Comparison of ENCODE assay signal across 9 cellular contexts in the genomic region with DNA sequence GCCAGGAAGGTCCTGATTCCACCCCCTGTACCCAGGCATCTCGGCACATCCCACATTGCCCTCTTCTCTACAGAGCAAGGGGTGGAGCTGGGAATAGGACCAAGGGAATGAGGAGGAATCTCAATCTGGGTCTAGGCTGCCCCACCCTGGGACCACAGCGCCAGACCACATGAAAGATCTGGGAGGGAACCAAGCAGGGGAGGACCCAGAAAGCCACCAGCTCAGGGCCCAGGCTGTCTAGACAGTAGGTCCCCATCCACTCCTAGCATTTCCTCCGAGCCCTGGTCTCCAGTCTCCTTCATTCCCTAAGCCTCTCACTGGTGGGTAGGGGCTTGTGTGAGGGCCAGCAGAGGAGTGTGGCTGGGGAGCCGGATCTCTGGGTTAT. TPM values are rescaled to one million over a fixed set of nuclear protein-coding genes. Genes with fewer than 3 reads are reported as not detected.
DNase-seq lines count a peak whose midpoint lies in the region; TF ChIP-seq lines count a peak whose summit lies in the region.
"Had no signal": no experiment of that assay in that cellular context is flagged by ENCODE, and none has a peak within 500 bp of the region (broad histone marks: within the 10 kb centered on the region; RNA-seq: fewer than 3 reads in every experiment).

No MANE protein-coding gene starts in this region.

- H3K4me3 Mint-ChIP-seq in glutamatergic neuron (ENCODE audit: unreplicated experiment): no peak overlapping the region

- peak overlapping the region; percentile 45 for H3K27ac ChIP-seq in VCaP

- peaks cover 12% of the 10 kb centered on the region for H3K27me3 Mint-ChIP-seq in glutamatergic neuron (ENCODE audit: unreplicated experiment)

- intact Hi-C loops in posterior vena cava (cut with DNase I): no loop called here

- H3K4me1 Mint-ChIP-seq in glutamatergic neuron (ENCODE audit: low read depth, unreplicated experiment): peaks cover 10% of the 10 kb centered on the region

- no peaks in the 10 kb centered on the region for H3K36me3 Mint-ChIP-seq in glutamatergic neuron (ENCODE audit: unreplicated experiment)

- no peaks in the 10 kb centered on the region for H3K9me3 Mint-ChIP-seq in glutamatergic neuron (ENCODE audit: unreplicated experiment)

- DNase-seq in AG20443 (ENCODE audit: low spot score) (peak; percentile 83), glutamatergic neuron (peak; percentile 12), posterior vena cava (ENCODE audit: low spot score) (peak; percentile 93), SKM-1 treated with dmso at 0.1 percent for 144 hours (lab: John Stamatoyannopoulos, UW; ENCODE audit: unreplicated experiment) (no peak), GM19240 (ENCODE audit: insufficient read length, low spot score) (no peak), D341Med (ENCODE audit: low spot score) (no peak)
- no peak for DNase-seq in stimulated activated naive CD4-positive, alpha-beta T cell treated with Interleukin-2 at 50 U/mL for 16 hours (lab: John Stamatoyannopoulos, UW)
- DNase-seq: activated CD4-positive, alpha-beta T cell treated with anti-CD3 and anti-CD28 coated beads for 1 hour had no signal

- no peak for TF ChIP-seq CTCF in VCaP (conservative IDR thresholded peaks at IDR 0.05)
- TF ChIP-seq CTCF in glutamatergic neuron (IDR thresholded peaks at IDR 0.05; ENCODE audit: partially characterized antibody, unreplicated experiment): no peak

- no peak overlapping the region for H3K27ac Mint-ChIP-seq in glutamatergic neuron (ENCODE audit: unreplicated experiment)

RNA-seq across cellular contexts. Expression of a gene that starts 11.6 kb away (rescaled TPM):
- total RNA-seq in glutamatergic neuron (ENCODE audit: unreplicated experiment) (78.4 TPM), posterior vena cava (100 to 1,000 TPM; 155 to 201 TPM)

RNA-seq across cellular contexts. Expression of a gene that starts 46.8 kb away (rescaled TPM):
- 118 TPM for total RNA-seq in glutamatergic neuron (ENCODE audit: unreplicated experiment)
- total RNA-seq in posterior vena cava: 100 to 1,000 TPM; 148 to 176 TPM

RNA-seq across cellular contexts. Expression of a gene that starts 53.3 kb away (rescaled TPM):
- total RNA-seq in glutamatergic neuron (ENCODE audit: unreplicated experiment) (21.1 TPM), posterior vena cava (10 to 100 TPM; 15.9 TPM)

Comparison
In these comparisons a context has a peak if more than half of its experiments do, and no peak if none do; other contexts are left out.
1. DNase-seq: peak in AG20443 (single experiment), glutamatergic neuron (single experiment) and posterior vena cava (single experiment); none in SKM-1 treated with dmso at 0.1 percent for 144 hours (single experiment), GM19240 (single experiment), stimulated activated naive CD4-positive, alpha-beta T cell treated with Interleukin-2 at 50 U/mL for 16 hours (single experiment) and D341Med (single experiment).